8 cellular contexts compared by ENCODE assay signal in the genomic region with DNA sequence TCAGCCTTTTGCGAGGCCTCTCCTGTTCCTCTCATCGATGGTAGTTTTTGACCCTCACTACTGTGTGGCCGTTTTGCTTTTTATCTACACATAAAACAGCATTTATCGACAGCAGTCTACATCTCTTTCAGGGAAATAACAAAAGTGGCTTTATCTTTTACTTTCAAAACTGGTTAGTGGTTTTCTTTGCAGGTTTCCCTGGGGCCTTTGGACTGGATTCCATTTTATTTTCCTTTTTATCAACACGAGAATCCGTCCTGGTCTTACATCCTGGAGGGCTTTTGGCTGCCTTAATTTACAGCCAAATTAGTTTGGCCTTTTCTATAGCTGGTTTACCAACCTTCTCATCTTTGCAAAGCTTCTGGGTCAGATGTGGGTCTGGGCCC. TPM values are rescaled to one million over a fixed set of nuclear protein-coding genes. Genes with fewer than 3 reads are reported as not detected.
A peak's percentile ranks its signal among the peaks of the same experiment; 100 is the strongest.
DNase-seq lines count a peak whose midpoint lies in the region; ATAC-seq and TF ChIP-seq lines count a peak whose summit lies in the region.

No MANE protein-coding gene starts in this region.

- no peaks in the 10 kb centered on the region for H3K9me3 Mint-ChIP-seq in activated naive CD4-positive, alpha-beta T cell treated with anti-CD3 and anti-CD28 coated beads for 36 hours

- H3K36me3 ChIP-seq in ascending aorta: no peaks in the 10 kb centered on the region
- no peaks in the 10 kb centered on the region for H3K36me3 ChIP-seq in upper lobe of right lung

- CTCF ChIA-PET in activated naive CD4-positive, alpha-beta T cell treated with anti-CD3 and anti-CD28 coated beads for 36 hours (lab: Charles Lee): interaction anchor here (0.7 to 2.6 kb wide), 6 partner anchors 8 to 228 kb away, joined by 3 to 16 read pairs (median 4); no protein-coding TSS in a partner anchor

- H3K4me1 ChIP-seq in ascending aorta (peaks cover 0 to 5% of the 10 kb centered on the region in 2 donors), upper lobe of right lung (no peaks in the 10 kb centered on the region)

- peaks cover 1% of the 10 kb centered on the region for H3K36me3 Mint-ChIP-seq in activated naive CD4-positive, alpha-beta T cell treated with anti-CD3 and anti-CD28 coated beads for 36 hours (ENCODE audit: low read depth)

- H3K27me3 Mint-ChIP-seq in activated naive CD4-positive, alpha-beta T cell treated with anti-CD3 and anti-CD28 coated beads for 36 hours (ENCODE audit: low read depth): peaks cover 4% of the 10 kb centered on the region

- DNase-seq in activated naive CD4-positive, alpha-beta T cell treated with anti-CD3 and anti-CD28 coated beads for 36 hours: no peak
- no peak for DNase-seq in activated naive CD4-positive, alpha-beta T cell (lab: John Stamatoyannopoulos, UW)
- DNase-seq in ascending aorta (ENCODE audit: low spot score in 2 of 2) (no peak), medulla oblongata (ENCODE audit: extremely low spot score) (peak; percentile 47), upper lobe of right lung (no peak), dedifferentiated amniotic fluid mesenchymal stem cell (ENCODE audit: extremely low spot score) (no peak), amygdala (lab: John Stamatoyannopoulos, UW) (no peak)

- H3K4me3 ChIP-seq in ascending aorta: peak overlapping the region; percentile 62 to 64
- H3K4me3 ChIP-seq in upper lobe of right lung: peak overlapping the region; percentile 53

- peak overlapping the region; percentile 87 for H3K27ac Mint-ChIP-seq in activated naive CD4-positive, alpha-beta T cell treated with anti-CD3 and anti-CD28 coated beads for 36 hours

- H3K27ac ChIP-seq in ascending aorta (peak overlapping the region; percentile 87 to 88), upper lobe of right lung (peak overlapping the region; percentile 75)

- H3K27me3 ChIP-seq in ascending aorta (no peaks in the 10 kb centered on the region), upper lobe of right lung (no peaks in the 10 kb centered on the region)

- intact Hi-C loops in activated naive CD4-positive, alpha-beta T cell treated with anti-CD3 and anti-CD28 coated beads for 36 hours (cut with micrococcal nuclease): loop anchor here (2.0 kb wide), 2 partner anchors 50 to 110 kb away; no protein-coding TSS in a partner anchor
- intact Hi-C loops in ascending aorta (cut with DNase I) (loop anchor here (2.0 kb wide), 1 partner anchor 56 kb away; no protein-coding TSS in a partner anchor), upper lobe of right lung (cut with DNase I) (no loop called here)

- H3K4me1 Mint-ChIP-seq in activated naive CD4-positive, alpha-beta T cell treated with anti-CD3 and anti-CD28 coated beads for 36 hours (ENCODE audit: low read depth): peaks cover 21% of the 10 kb centered on the region

- ATAC-seq in upper lobe of right lung: no peak
- no peak for ATAC-seq in GM21447 (IDR thresholded peaks at IDR 0.05; ENCODE audit: unreplicated experiment)

- peak overlapping the region; percentile 88 for H3K4me3 Mint-ChIP-seq in activated naive CD4-positive, alpha-beta T cell treated with anti-CD3 and anti-CD28 coated beads for 36 hours

- TF ChIP-seq CTCF in ascending aorta (IDR thresholded peaks at IDR 0.05) (no peak), upper lobe of right lung (IDR thresholded peaks at IDR 0.05) (no peak)

- H3K9me3 ChIP-seq in ascending aorta: no peaks in the 10 kb centered on the region
- H3K9me3 ChIP-seq in upper lobe of right lung: no peaks in the 10 kb centered on the region

RNA-seq across cellular contexts. Expression of a gene that starts 0.8 kb away (rescaled TPM):
- not detected for total RNA-seq in activated naive CD4-positive, alpha-beta T cell treated with anti-CD3 and anti-CD28 coated beads for 36 hours
- not detected for total RNA-seq in ascending aorta
- not detected for total RNA-seq in upper lobe of right lung

RNA-seq across cellular contexts. Expression of a gene that starts 20.8 kb away (rescaled TPM):
- total RNA-seq in activated naive CD4-positive, alpha-beta T cell treated with anti-CD3 and anti-CD28 coated beads for 36 hours: not detected
- 12.3 TPM for total RNA-seq in ascending aorta
- total RNA-seq in upper lobe of right lung: not detected

Comparison
In these comparisons a context has a peak if more than half of its experiments do, and no peak if none do; other contexts are left out.
1. RNA of a gene that starts 20.8 kb away (total RNA-seq): 12.3 TPM in ascending aorta (single experiment); not detected in activated naive CD4-positive, alpha-beta T cell treated with anti-CD3 and anti-CD28 coated beads for 36 hours and not detected in upper lobe of right lung (single experiment); every median in the first group is over 10 times any median in the second.